Comparison of ENCODE assay signal across 19 cellular contexts in genomic region chr17:65093930-65094329, GRCh38. TPM values are rescaled to one million over a fixed set of nuclear protein-coding genes. Genes with fewer than 3 reads are reported as not detected.
DNase-seq lines count a peak whose midpoint lies in the region; ATAC-seq and TF ChIP-seq lines count a peak whose summit lies in the region.
"Had no signal": no experiment of that assay in that cellular context is flagged by ENCODE, and none has a peak within 500 bp of the region (broad histone marks: within the 10 kb centered on the region; RNA-seq: fewer than 3 reads in every experiment).

No MANE protein-coding gene starts in this region.

- H3K27ac ChIP-seq in AG04450 (ENCODE audit: low read depth, low read length) (no peak overlapping the region), H9 (ENCODE audit: insufficient read length, low read depth, low read length) (no peak overlapping the region)
- no peak overlapping the region for H3K27ac ChIP-seq in CD8-positive, alpha-beta T cell (ENCODE audit: low read depth, low read length)
- H3K27ac ChIP-seq: uterus had no signal

- 0 out of 2 replicates have a peak, but pooled peaks have one; percentile 14 for TF ChIP-seq CTCF in AG04450 (IDR thresholded peaks at IDR 0.05; ENCODE audit: low read depth, low read length)
- peak; percentile 50; the same call in 2 of the 3 replicates for TF ChIP-seq CTCF in H9 (conservative IDR thresholded peaks at IDR 0.05)
- no peak for TF ChIP-seq CTCF in WTC11 (IDR thresholded peaks at IDR 0.05)
- peak; percentile 29 for TF ChIP-seq CTCF in fibroblast of villous mesenchyme (IDR thresholded peaks at IDR 0.05; ENCODE audit: insufficient read depth, low read depth, low read length)
- no peak for TF ChIP-seq CTCF in CD8-positive, alpha-beta T cell (IDR thresholded peaks at IDR 0.05)
- TF ChIP-seq CTCF in nephron progenitor cell (IDR thresholded peaks at IDR 0.05), result no peak
- TF ChIP-seq CTCF in GM20000 (IDR thresholded peaks at IDR 0.05; ENCODE audit: extremely low read depth, missing control alignments), result no peak

- CTCF ChIA-PET in AG04450 (lab: Charles Lee) (interaction anchor here (0.6 to 1.6 kb wide), 2 partner anchors 12 to 25 kb away, joined by 3 read pairs; no protein-coding TSS in a partner anchor), WTC11 (lab: Charles Lee) (no interaction called here)
- CTCF ChIA-PET in CD8-positive, alpha-beta T cell (lab: Charles Lee), result interaction anchor here (0.5 to 0.6 kb wide), 2 partner anchors 11 to 38 kb away, joined by 3 read pairs; no protein-coding TSS in a partner anchor

- H3K4ac ChIP-seq in H9 (ENCODE audit: low read depth, low read length), result no peak overlapping the region

- no peaks in the 10 kb centered on the region for H3K36me3 ChIP-seq in CD8-positive, alpha-beta T cell (ENCODE audit: insufficient read depth, low read length)
- H3K36me3 ChIP-seq: uterus had no signal

- no peak overlapping the region for H3K18ac ChIP-seq in H9 (ENCODE audit: insufficient read length, low read depth, low read length)

- H3K36me3 Mint-ChIP-seq in H9 (ENCODE audit: insufficient read depth in 1 of 3, low read depth in 3 of 3) (no peaks in the 10 kb centered on the region; a peak in 1 of 7 replicates), WTC11 (no peaks in the 10 kb centered on the region), nephron progenitor cell (ENCODE audit: low read depth) (no peaks in the 10 kb centered on the region)
- H3K36me3 Mint-ChIP-seq in CD8-positive, alpha-beta T cell, result no peaks in the 10 kb centered on the region

- no peak overlapping the region for H2BK5ac ChIP-seq in H9 (ENCODE audit: insufficient read length, low read length)

- POLR2A ChIA-PET in AG04450 (lab: Yijun Ruan, JAX), result no interaction called here
- POLR2A ChIA-PET in WTC11 (lab: Charles Lee), result no interaction called here
- POLR2A ChIA-PET in CD8-positive, alpha-beta T cell (lab: Charles Lee), result no interaction called here

- no peak overlapping the region for H4K91ac ChIP-seq in H9 (ENCODE audit: insufficient read length, low read depth, low read length)

- no peaks in the 10 kb centered on the region for H3K79me2 ChIP-seq in H9 (ENCODE audit: insufficient read depth, low read length)

- no peak overlapping the region for H3K23ac ChIP-seq in H9 (ENCODE audit: insufficient read length, low read depth, low read length)

- no peak overlapping the region for H4K5ac ChIP-seq in H9 (ENCODE audit: insufficient read length, low read depth, low read length)

- peaks cover 0 to 4% of the 10 kb centered on the region in 2 experiments; a peak in 2 of 4 replicates for H3K4me1 Mint-ChIP-seq in H9
- H3K4me1 Mint-ChIP-seq in WTC11, result no peaks in the 10 kb centered on the region
- peaks cover 5% of the 10 kb centered on the region for H3K4me1 Mint-ChIP-seq in CD8-positive, alpha-beta T cell (ENCODE audit: low read depth)
- no peaks in the 10 kb centered on the region for H3K4me1 Mint-ChIP-seq in nephron progenitor cell

- H2BK20ac ChIP-seq in H9 (ENCODE audit: low read depth, low read length, poor library complexity, severe bottlenecking), result no peak overlapping the region

- H3K4me3 Mint-ChIP-seq in H9 (no peak overlapping the region), WTC11 (no peak overlapping the region), nephron progenitor cell (no peak overlapping the region)
- H3K4me3 Mint-ChIP-seq in CD8-positive, alpha-beta T cell, result no peak overlapping the region
- H3K4me3 Mint-ChIP-seq: activated B cell treated with CpG ODN at 0.5 μM for 24 hours; activated CD8-positive, alpha-beta T cell treated with anti-CD3 and anti-CD28 coated beads, Interleukin-2, amount 10 ng/mL, durations not matched to agents 7 days and 5 days had no signal

- DNase-seq in AG04450 (ENCODE audit: low read depth, low spot score), result no peak
- DNase-seq in H9, result no peak
- DNase-seq in WTC11 (ENCODE audit: low spot score), result no peak
- no peak for DNase-seq in fibroblast of villous mesenchyme (ENCODE audit: low read depth)
- DNase-seq in CD8-positive, alpha-beta T cell, result no peak
- DNase-seq in nephron progenitor cell, result no peak
- DNase-seq in NOMO-1 treated with DMSO at 0.1 percent for 48 hours (lab: John Stamatoyannopoulos, UW; ENCODE audit: unreplicated experiment), result no peak
- no peak for DNase-seq in GM20000 (ENCODE audit: low spot score)
- DNase-seq: activated B cell treated with CpG ODN at 0.5 μM for 24 hours; activated CD8-positive, alpha-beta T cell treated with anti-CD3 and anti-CD28 coated beads, Interleukin-2, amount 10 ng/mL, durations not matched to agents 7 days and 5 days; caudate nucleus; effector CD8-positive, alpha-beta T cell; H7; Karpas-422; NCI-H1105 treated with DMSO at 0.1 percent for 48 hours; NCI-H2171 treated with DMSO at 0.1 percent for 48 hours; occipital lobe; uterus had no signal

- ATAC-seq in WTC11, result peak; percentile 34; the same call in 1 of the 2 replicates
- no peak for ATAC-seq in CD8-positive, alpha-beta T cell
- ATAC-seq: activated CD8-positive, alpha-beta T cell treated with anti-CD3 and anti-CD28 coated beads, Interleukin-2, amount 10 ng/mL, durations not matched to agents 7 days and 5 days; left lobe of liver had no signal

- H3K27me3 Mint-ChIP-seq in H9 (ENCODE audit: low read depth) (peaks cover 2% of the 10 kb centered on the region; the same call in 1 of the 2 replicates), WTC11 (ENCODE audit: low read depth) (no peaks in the 10 kb centered on the region; the same call in 1 of the 2 replicates), nephron progenitor cell (ENCODE audit: low read depth, poor library complexity) (peaks cover 42% of the 10 kb centered on the region)
- H3K27me3 Mint-ChIP-seq in CD8-positive, alpha-beta T cell (ENCODE audit: low read depth), result no peaks in the 10 kb centered on the region
- H3K27me3 Mint-ChIP-seq: activated B cell treated with CpG ODN at 0.5 μM for 24 hours had no signal

- intact Hi-C loops in CD8-positive, alpha-beta T cell (cut with DNase I, micrococcal nuclease), result no loop called here

- H2BK15ac ChIP-seq in H9 (ENCODE audit: low read depth, low read length), result no peak overlapping the region

- no peaks in the 10 kb centered on the region for H3K23me2 ChIP-seq in H9 (ENCODE audit: insufficient read length, low read depth, low read length, poor library complexity, severe bottlenecking)

- H4K8ac ChIP-seq in H9 (replicated peaks; ENCODE audit: insufficient read length, low read depth, low read length), result no peak overlapping the region

- H3K4me3 ChIP-seq in AG04450 (ENCODE audit: low read depth, low read length) (no peak overlapping the region), fibroblast of villous mesenchyme (ENCODE audit: low read depth, low read length) (no peak overlapping the region)
- no peak overlapping the region for H3K4me3 ChIP-seq in CD8-positive, alpha-beta T cell (ENCODE audit: low read depth, low read length)
- H3K4me3 ChIP-seq: uterus had no signal

- H2AK5ac ChIP-seq in H9 (ENCODE audit: insufficient read length, low read length), result no peak overlapping the region

- no CpG with 5 or more reads among the region's 7 CpGs for WGBS in H9 (ENCODE audit: extremely low coverage, insufficient read length, low lambda C conversion rate)

- no peak overlapping the region for H3K56ac ChIP-seq in H9 (ENCODE audit: insufficient read length, low read depth, low read length)

- H3K9me3 ChIP-seq in AG04450 (ENCODE audit: control insufficient read depth, insufficient read depth, low read length), result peaks cover 3% of the 10 kb centered on the region; the same call in 1 of the 2 replicates
- H3K9me3 ChIP-seq in H9 (ENCODE audit: control insufficient read depth, low read depth, low read length), result no peaks in the 10 kb centered on the region
- no peaks in the 10 kb centered on the region for H3K9me3 ChIP-seq in CD8-positive, alpha-beta T cell (ENCODE audit: low read length)
- H3K9me3 ChIP-seq: uterus had no signal

- H2BK120ac ChIP-seq in H9 (ENCODE audit: low read depth, low read length, poor library complexity, severe bottlenecking), result no peak overlapping the region

- peaks cover 12% of the 10 kb centered on the region for H3K27me3 ChIP-seq in AG04450 (ENCODE audit: control insufficient read depth, insufficient read depth, low read length)
- no peaks in the 10 kb centered on the region for H3K27me3 ChIP-seq in H9 (ENCODE audit: insufficient read depth, low read length)
- H3K27me3 ChIP-seq in CD8-positive, alpha-beta T cell (ENCODE audit: insufficient read depth, low read length), result no peaks in the 10 kb centered on the region

- H2BK12ac ChIP-seq in H9 (ENCODE audit: insufficient read length, low read depth, low read length), result no peak overlapping the region

- no peak overlapping the region for H3T11ph ChIP-seq in H9 (ENCODE audit: low read length)

- H4K20me1 ChIP-seq in H9 (ENCODE audit: control insufficient read depth, insufficient read depth, insufficient read length), result no peaks in the 10 kb centered on the region

- no peak overlapping the region for H3K9ac ChIP-seq in H9 (ENCODE audit: extremely low read depth, insufficient read length, low read length)

- no peak overlapping the region for H2AFZ ChIP-seq in H9 (ENCODE audit: low read length)

- H3K79me1 ChIP-seq in H9 (ENCODE audit: insufficient read depth, low read depth, low read length, poor library complexity, severe bottlenecking), result no peaks in the 10 kb centered on the region

- no peak overlapping the region for H3K4me2 ChIP-seq in H9 (ENCODE audit: insufficient read depth, insufficient read length, low read length)

- no peaks in the 10 kb centered on the region for H3K4me1 ChIP-seq in H9 (ENCODE audit: insufficient read depth, low read length)
- H3K4me1 ChIP-seq in CD8-positive, alpha-beta T cell (ENCODE audit: insufficient read depth, low read length), result no peaks in the 10 kb centered on the region
- H3K4me1 ChIP-seq: uterus had no signal

- H3K27ac Mint-ChIP-seq in H9 (peak overlapping the region in 1 of 3 experiments; percentile 51; a peak in 1 of 7 replicates), WTC11 (no peak overlapping the region), nephron progenitor cell (no peak overlapping the region)
- H3K27ac Mint-ChIP-seq in CD8-positive, alpha-beta T cell, result no peak overlapping the region
- H3K27ac Mint-ChIP-seq: activated B cell treated with CpG ODN at 0.5 μM for 24 hours; activated CD8-positive, alpha-beta T cell treated with anti-CD3 and anti-CD28 coated beads, Interleukin-2, amount 10 ng/mL, durations not matched to agents 7 days and 5 days had no signal

- H3K9me3 Mint-ChIP-seq in H9 (no peaks in the 10 kb centered on the region), WTC11 (peaks cover 3% of the 10 kb centered on the region; the same call in 1 of the 2 replicates), nephron progenitor cell (peaks cover 8% of the 10 kb centered on the region)
- H3K9me3 Mint-ChIP-seq in CD8-positive, alpha-beta T cell, result no peaks in the 10 kb centered on the region
- H3K9me3 Mint-ChIP-seq: activated B cell treated with CpG ODN at 0.5 μM for 24 hours had no signal

- H3K14ac ChIP-seq in H9 (ENCODE audit: insufficient read depth, low read length), result no peak overlapping the region

RNA-seq across cellular contexts. Expression of gene GNA13, which starts 37.4 kb away (rescaled TPM):
- 38.7 and 56.4 TPM in 2 replicates for polyA plus RNA-seq in AG04450 (2011; rRNA removed)
- polyA minus RNA-seq in AG04450 (2011; rRNA and poly(A)+ RNA removed), result 32.5 and 56.7 TPM in 2 replicates
- total RNA-seq in H9 (2021) (52.2 and 57.4 TPM in 2 replicates), WTC11 (2021) (48.7 to 51.4 TPM (median 48.8 TPM) in 3 replicates), fibroblast of villous mesenchyme (62.5 and 82.5 TPM in 2 replicates)
- 100 to 1,000 TPM; 173 to 185 TPM for total RNA-seq in CD8-positive, alpha-beta T cell

RNA-seq across cellular contexts. Expression of gene RGS9, which starts 43.2 kb away (rescaled TPM):
- polyA plus RNA-seq in AG04450 (2011; rRNA removed), result 2.0 and 2.1 TPM in 2 replicates
- polyA minus RNA-seq in AG04450 (2011; rRNA and poly(A)+ RNA removed), result 1.1 and 1.6 TPM in 2 replicates
- total RNA-seq in H9 (2021) (12.0 and 12.3 TPM in 2 replicates), WTC11 (2021) (11.3 to 17.8 TPM (median 13.3 TPM) in 3 replicates), fibroblast of villous mesenchyme (2.2 and 2.6 TPM in 2 replicates)
- total RNA-seq in CD8-positive, alpha-beta T cell, result 1 to 10 TPM; 1.1 to 1.6 TPM

Comparison
In these comparisons a context has a peak if more than half of its experiments do, and no peak if none do; other contexts are left out.
1. CTCF ChIP-seq: peak in AG04450 (single experiment), H9 (single experiment) and fibroblast of villous mesenchyme (single experiment); none in WTC11 (single experiment), CD8-positive, alpha-beta T cell (single experiment), nephron progenitor cell (single experiment) and GM20000 (single experiment).